ENCODE assay signal across 1 cellular context in genomic region chr2:201132518-201132917, GRCh38.
TF ChIP-seq lines count a peak whose summit lies in the region.

No MANE protein-coding gene starts in this region.

TF ChIP-seq in GM12878, 131 proteins besides CTCF, POLR2A, EP300 and RAD21 (continues in another document):
- TF ChIP-seq TCF7 (IDR thresholded peaks at IDR 0.05; ENCODE audit: borderline replicate concordance) (0 out of 2 replicates have a peak, but pooled peaks have one; percentile 9), HDAC2 (IDR thresholded peaks at IDR 0.05) (no peak), ZNF207 (IDR thresholded peaks at IDR 0.05; ENCODE audit: borderline replicate concordance) (no peak), CHD2 (IDR thresholded peaks at IDR 0.05; ENCODE audit: borderline replicate concordance, low read depth, low read length) (no peak), RFX5 (IDR thresholded peaks at IDR 0.05; ENCODE audit: low read depth, low read length) (no peak), RUNX3 (IDR thresholded peaks at IDR 0.05; ENCODE audit: low read length) (peak; percentile 76), MTA3 (IDR thresholded peaks at IDR 0.05; ENCODE audit: borderline replicate concordance, low read length) (peak; percentile 78; the same call in 1 of the 2 replicates), ZNF687 (IDR thresholded peaks at IDR 0.05) (peak; percentile 34; the same call in 1 of the 2 replicates), CHD1 (IDR thresholded peaks at IDR 0.05; ENCODE audit: low read depth, low read length) (no peak), SUPT20H (IDR thresholded peaks at IDR 0.05; ENCODE audit: borderline replicate concordance, control insufficient read depth, low read depth, low read length) (no peak), PML (IDR thresholded peaks at IDR 0.05; ENCODE audit: low read length) (peak; percentile 60; the same call in 1 of the 2 replicates), RCOR1 (conservative IDR thresholded peaks at IDR 0.05; ENCODE audit: low read depth, low read length) (no peak), MEF2B (IDR thresholded peaks at IDR 0.05; ENCODE audit: partially characterized antibody, poor library complexity, severe bottlenecking) (peak; percentile 70), ASH2L (IDR thresholded peaks at IDR 0.05; ENCODE audit: borderline replicate concordance, low read depth) (no peak), CHD4 (IDR thresholded peaks at IDR 0.05) (no peak), HCFC1 (IDR thresholded peaks at IDR 0.05; ENCODE audit: low read length) (no peak), NFYA (IDR thresholded peaks at IDR 0.05; ENCODE audit: borderline replicate concordance, low read depth, low read length) (no peak), JUNB (IDR thresholded peaks at IDR 0.05) (peak; percentile 94), IRF3 (IDR thresholded peaks at IDR 0.05) (no peak), RELB (IDR thresholded peaks at IDR 0.05; ENCODE audit: low read depth) (peak; percentile 48; the same call in 1 of the 2 replicates), SUZ12 (IDR thresholded peaks at IDR 0.05; ENCODE audit: unreplicated experiment) (no peak), IRF4 (IDR thresholded peaks at IDR 0.05; ENCODE audit: low read depth, low read length) (peak; percentile 38; the same call in 1 of the 2 replicates), BACH1 (IDR thresholded peaks at IDR 0.05; ENCODE audit: borderline replicate concordance) (no peak), ATF3 (IDR thresholded peaks at IDR 0.05; ENCODE audit: borderline replicate concordance, extremely low read depth, low read depth, low read length) (no peak), CEBPB (IDR thresholded peaks at IDR 0.05; ENCODE audit: borderline replicate concordance in 1 of 2, low read depth in 2 of 2, low read length in 2 of 2) (peak in 1 of 2 experiments; percentile 64; a peak in 1 of 4 replicates), SMAD1 (IDR thresholded peaks at IDR 0.05; ENCODE audit: low read depth, partially characterized antibody) (no peak), ATF2 (IDR thresholded peaks at IDR 0.05; ENCODE audit: low read length) (peak; percentile 88), CBX5 (IDR thresholded peaks at IDR 0.05; ENCODE audit: low read depth) (no peak), PBX3 (IDR thresholded peaks at IDR 0.05; ENCODE audit: insufficient replicate concordance, low read depth, low read length) (no peak), ZBTB40 (IDR thresholded peaks at IDR 0.05; ENCODE audit: borderline replicate concordance) (no peak), EED (IDR thresholded peaks at IDR 0.05; ENCODE audit: low read depth) (peak; percentile 82), SP1 (IDR thresholded peaks at IDR 0.05; ENCODE audit: low read depth, low read length) (no peak), MTA2 (IDR thresholded peaks at IDR 0.05; ENCODE audit: low read depth) (peak; percentile 40; the same call in 1 of the 2 replicates), IKZF2 (IDR thresholded peaks at IDR 0.05) (peak; percentile 72 to 77), POU2F2 (IDR thresholded peaks at IDR 0.05; ENCODE audit: borderline replicate concordance, low read depth, low read length) (no peak), TCF12 (IDR thresholded peaks at IDR 0.05; ENCODE audit: low read depth, low read length) (0 out of 2 replicates have a peak, but pooled peaks have one; percentile 13), TCF3 (IDR thresholded peaks at IDR 0.05; ENCODE audit: borderline replicate concordance, insufficient read depth, low read depth, low read length) (0 out of 2 replicates have a peak, but pooled peaks have one; percentile 36), RAD51 (IDR thresholded peaks at IDR 0.05) (no peak), TARDBP (IDR thresholded peaks at IDR 0.05; ENCODE audit: borderline replicate concordance) (no peak), SRF (IDR thresholded peaks at IDR 0.05; ENCODE audit: low read depth in 2 of 2, low read length in 2 of 2) (no peak), E4F1 (IDR thresholded peaks at IDR 0.05; ENCODE audit: borderline replicate concordance, partially characterized antibody) (no peak), SMAD5 (IDR thresholded peaks at IDR 0.05; ENCODE audit: low read depth) (no peak), STAT3 (IDR thresholded peaks at IDR 0.05; ENCODE audit: low read depth, low read length) (no peak), STAT1 (conservative IDR thresholded peaks at IDR 0.05) (no peak), SKIL (IDR thresholded peaks at IDR 0.05; ENCODE audit: low read depth, poor library complexity, severe bottlenecking) (no peak)
